Comparison of ENCODE assay signal across 8 cellular contexts in the genomic region with DNA sequence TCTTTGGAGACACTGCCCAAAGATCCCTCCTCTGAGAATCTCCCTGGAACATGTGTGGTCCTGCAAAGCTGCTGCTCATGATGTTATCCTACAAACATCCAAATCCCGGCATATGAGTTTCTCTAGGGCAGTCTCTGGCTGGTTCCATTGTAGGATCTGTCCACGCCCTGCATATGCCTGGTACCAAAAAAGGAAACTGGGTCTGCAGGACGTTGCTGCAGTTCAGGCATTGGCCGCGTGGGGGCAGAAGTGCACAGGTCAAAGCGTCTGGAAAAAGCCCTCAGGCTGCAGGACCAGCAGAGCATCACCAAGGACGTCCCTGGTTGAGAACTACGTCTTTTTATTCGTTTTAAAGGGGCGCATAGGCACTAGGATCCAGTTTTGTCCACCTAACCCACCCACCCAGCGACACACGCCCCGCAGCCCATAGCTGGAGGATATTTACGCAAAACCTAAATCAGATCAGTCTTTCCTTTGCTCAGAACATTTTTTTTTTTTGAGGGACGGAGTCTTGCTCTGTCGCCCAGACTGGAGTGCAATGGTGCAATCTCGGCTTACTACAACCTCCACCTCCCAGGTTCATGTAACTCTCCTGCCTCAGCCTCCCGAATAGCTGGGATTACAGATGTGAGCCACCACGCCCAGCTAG. TPM values are rescaled to one million over a fixed set of nuclear protein-coding genes. Genes with fewer than 3 reads are reported as not detected.
A peak's percentile ranks its signal among the peaks of the same experiment; 100 is the strongest.
DNase-seq lines count a peak whose midpoint lies in the region; ATAC-seq and TF ChIP-seq lines count a peak whose summit lies in the region.

No MANE protein-coding gene starts in this region.

- 21% methylated on average over 19 of the region's 19 CpGs for WGBS in liver

- H3K4me3 Mint-ChIP-seq in CD4-positive, CD25-positive, alpha-beta regulatory T cell = peak overlapping the region in 1 of 4 donors; percentile 0

- peak; percentile 91 to 97 for ATAC-seq in CD4-positive, CD25-positive, alpha-beta regulatory T cell (ENCODE audit: low read depth in 2 of 2)
- no peak for ATAC-seq in GM18873 (IDR thresholded peaks at IDR 0.05; ENCODE audit: low FRiP score, unreplicated experiment)

- no peaks in the 10 kb centered on the region for H3K27me3 ChIP-seq in CD4-positive, CD25-positive, alpha-beta regulatory T cell (ENCODE audit: control insufficient read depth, insufficient read depth, low read length)
- no peaks in the 10 kb centered on the region for H3K27me3 ChIP-seq in HL-60 (ENCODE audit: insufficient read depth, poor library complexity, severe bottlenecking)
- H3K27me3 ChIP-seq in liver (ENCODE audit: control insufficient read depth in 4 of 4, insufficient read depth in 4 of 4, low read length in 3 of 4) = no peaks in the 10 kb centered on the region

- peaks cover 0 to 6% (median 5%) of the 10 kb centered on the region in 4 donors for H3K4me1 Mint-ChIP-seq in CD4-positive, CD25-positive, alpha-beta regulatory T cell

- no peaks in the 10 kb centered on the region for H3K4me1 ChIP-seq in CD4-positive, CD25-positive, alpha-beta regulatory T cell (ENCODE audit: control insufficient read depth, insufficient read depth, low read length, poor library complexity, severe bottlenecking)
- no peaks in the 10 kb centered on the region for H3K4me1 ChIP-seq in liver (ENCODE audit: control insufficient read depth in 4 of 4, insufficient read depth in 4 of 4, low read length in 3 of 4)

- H3K9ac ChIP-seq in liver (ENCODE audit: low read depth in 1 of 2, low read length in 2 of 2) = no peak overlapping the region

- TF ChIP-seq CTCF in HL-60 (IDR thresholded peaks at IDR 0.05; ENCODE audit: insufficient read depth, low read length) = peak; percentile 98
- peak; percentile 99 for TF ChIP-seq CTCF in liver (IDR thresholded peaks at IDR 0.05; ENCODE audit: low read depth, low read length, missing input control)

- no peak overlapping the region for H3K4me3 ChIP-seq in CD4-positive, CD25-positive, alpha-beta regulatory T cell (ENCODE audit: low read depth, low read length)
- H3K4me3 ChIP-seq in HL-60 (replicated peaks; ENCODE audit: insufficient read depth, low read length) (no peak overlapping the region), liver (ENCODE audit: low read depth in 1 of 3, low read length in 3 of 3) (no peak overlapping the region)

- no peaks in the 10 kb centered on the region for H3K9me3 ChIP-seq in CD4-positive, CD25-positive, alpha-beta regulatory T cell (ENCODE audit: control insufficient read depth in 2 of 2, low read length in 2 of 2)
- no peaks in the 10 kb centered on the region for H3K9me3 ChIP-seq in liver (ENCODE audit: control insufficient read depth in 4 of 4, low read length in 3 of 4)

- H3K36me3 ChIP-seq in CD4-positive, CD25-positive, alpha-beta regulatory T cell (ENCODE audit: control insufficient read depth, insufficient read depth, low read length) = no peaks in the 10 kb centered on the region
- no peaks in the 10 kb centered on the region for H3K36me3 ChIP-seq in liver (ENCODE audit: control insufficient read depth in 4 of 4, insufficient read depth in 3 of 4, low read depth in 1 of 4, low read length in 3 of 4)

- no peak overlapping the region for H3K27ac ChIP-seq in CD4-positive, CD25-positive, alpha-beta regulatory T cell (ENCODE audit: insufficient read depth, low read length, poor library complexity, severe bottlenecking)
- no peak overlapping the region for H3K27ac ChIP-seq in HL-60 (replicated peaks)
- H3K27ac ChIP-seq in liver (ENCODE audit: low read depth in 1 of 2, low read length in 2 of 2) = no peak overlapping the region

- H3K36me3 Mint-ChIP-seq in CD4-positive, CD25-positive, alpha-beta regulatory T cell = no peaks in the 10 kb centered on the region

- peak; percentile 95 to 98 for TF ChIP-seq RAD21 in liver (IDR thresholded peaks at IDR 0.05)

- peak overlapping the region in 1 of 3 donors; percentile 48 for H3K27ac Mint-ChIP-seq in CD4-positive, CD25-positive, alpha-beta regulatory T cell

- DNase-seq in CD4-positive, CD25-positive, alpha-beta regulatory T cell = peak; percentile 77 to 89 (median 86)
- DNase-seq in HL-60 (ENCODE audit: low read depth in 1 of 2, low spot score in 1 of 2) (peak; percentile 58 to 89), NCI-H82 treated with DMSO at 0.1 percent for 48 hours (lab: John Stamatoyannopoulos, UW; ENCODE audit: unreplicated experiment) (peak; percentile 82), dedifferentiated amniotic fluid mesenchymal stem cell (ENCODE audit: extremely low spot score) (peak; percentile 91)
- DNase-seq in activated CD4-positive, alpha-beta T cell treated with anti-CD3 and anti-CD28 coated beads, Interleukin-2, amount 50 U/mL, for 24 hours (ENCODE audit: low read depth in 1 of 2, low spot score in 1 of 2) = peak; percentile 89 to 92
- DNase-seq in stimulated activated CD4-positive, alpha-beta T cell treated with anti-CD3 and anti-CD28 coated beads, Interleukin-4, amount 100 ng/mL, for 4 hours = peak; percentile 82 to 90

- H3K9me3 Mint-ChIP-seq in CD4-positive, CD25-positive, alpha-beta regulatory T cell = no peaks in the 10 kb centered on the region

- peaks cover 6% of the 10 kb centered on the region for H3K27me3 Mint-ChIP-seq in CD4-positive, CD25-positive, alpha-beta regulatory T cell

TF ChIP-seq in liver, 16 proteins besides CTCF, POLR2A, EP300 and RAD21:
- TF ChIP-seq YY1 (IDR thresholded peaks at IDR 0.05) = no peak
- no peak for TF ChIP-seq REST (IDR thresholded peaks at IDR 0.05)
- peak in 1 of 2 donors; percentile 40 for TF ChIP-seq GABPA (IDR thresholded peaks at IDR 0.05 in 1 of 2, conservative IDR thresholded peaks at IDR 0.05 in 1 of 2)

RNA-seq across cellular contexts. Expression of gene ZNF564, which starts 12.9 kb away (rescaled TPM):
- 16.1 TPM for total RNA-seq in CD4-positive, CD25-positive, alpha-beta regulatory T cell
- polyA plus RNA-seq in CD4-positive, CD25-positive, alpha-beta regulatory T cell = 10 to 100 TPM; 16.3 to 20.2 (median 17.6) TPM
- 1 to 10 TPM; 8.3 to 8.6 TPM for total RNA-seq in liver
- 1 to 10 TPM; 2.4 to 3.3 TPM for polyA plus RNA-seq in liver

RNA-seq across cellular contexts. Expression of gene ZNF490, which starts 46.5 kb away (rescaled TPM):
- total RNA-seq in CD4-positive, CD25-positive, alpha-beta regulatory T cell = 11.3 TPM
- polyA plus RNA-seq in CD4-positive, CD25-positive, alpha-beta regulatory T cell = 1 to 10 TPM; 4.7 to 8.4 (median 5.7) TPM
- total RNA-seq in liver = 1 to 10 TPM; 3.5 to 6.1 TPM
- polyA plus RNA-seq in liver = 1 to 10 TPM in 1 of 2 donors, under 1 TPM in 1; 0.93 to 1.0 TPM

RNA-seq across cellular contexts. Expression of gene ZNF791, which starts 46.6 kb away (rescaled TPM):
- 65.1 TPM for total RNA-seq in CD4-positive, CD25-positive, alpha-beta regulatory T cell
- polyA plus RNA-seq in CD4-positive, CD25-positive, alpha-beta regulatory T cell = 10 to 100 TPM in 3 of 4 donors, 1 to 10 TPM in 1; 9.6 to 14.0 (median 12.2) TPM
- total RNA-seq in liver = 10 to 100 TPM in 1 of 2 donors, 1 to 10 TPM in 1; 9.2 to 10.3 TPM
- 1 to 10 TPM; 3.1 to 4.8 TPM for polyA plus RNA-seq in liver
